In genomic region chr1:200415227-200415626, GRCh38 we compare ENCODE assay signal across 8 cellular contexts. TPM values are rescaled to one million over a fixed set of nuclear protein-coding genes. Genes with fewer than 3 reads are reported as not detected.
DNase-seq lines count a peak whose midpoint lies in the region; ATAC-seq, FAIRE-seq and TF ChIP-seq lines count a peak whose summit lies in the region.

No MANE protein-coding gene starts in this region.

- intact Hi-C loops in breast epithelium (cut with DNase I; ENCODE audit: low total_unique reads), result no loop called here

- ATAC-seq in GM21367 (IDR thresholded peaks at IDR 0.05; ENCODE audit: unreplicated experiment) (peak; percentile 54), HG03175 (IDR thresholded peaks at IDR 0.05; ENCODE audit: unreplicated experiment) (peak; percentile 58)

- no peaks in the 10 kb centered on the region for H3K9me3 ChIP-seq in breast epithelium

- DNase-seq in breast epithelium (ENCODE audit: low spot score in 2 of 2), result no peak
- DNase-seq in NCI-H1417 treated with DMSO at 0.1 percent for 48 hours (lab: John Stamatoyannopoulos, UW), result no peak
- no peak for DNase-seq in RCC 7860 (ENCODE audit: low spot score)
- no peak for DNase-seq in activated gamma-delta T cell (lab: John Stamatoyannopoulos, UW)
- no peak for DNase-seq in NOMO-1 (lab: John Stamatoyannopoulos, UW; ENCODE audit: unreplicated experiment in 2 of 2)

- H3K27me3 ChIP-seq in breast epithelium, result no peaks in the 10 kb centered on the region

- peaks cover 0 to 8% of the 10 kb centered on the region in 2 donors for H3K4me1 ChIP-seq in breast epithelium

- no peak for FAIRE-seq in RCC 7860 (lab: Jason Lieb, UNC)

- no peak for TF ChIP-seq CTCF in 22Rv1 (IDR thresholded peaks at IDR 0.05)
- TF ChIP-seq CTCF in breast epithelium (IDR thresholded peaks at IDR 0.05), result no peak

- no peak for TF ChIP-seq POLR2A in breast epithelium (IDR thresholded peaks at IDR 0.05)

- H3K36me3 ChIP-seq in breast epithelium, result no peaks in the 10 kb centered on the region

- peak overlapping the region; percentile 57 for H3K27ac ChIP-seq in 22Rv1
- H3K27ac ChIP-seq in breast epithelium, result peak overlapping the region; percentile 43 to 72

- H3K4me3 ChIP-seq in breast epithelium, result no peak overlapping the region

RNA-seq across cellular contexts. Expression of gene ZNF281, which starts 5.4 kb away (rescaled TPM):
- total RNA-seq in breast epithelium, result 10 to 100 TPM; 11.0 to 25.6 (median 16.1) TPM
